Comparison of ENCODE assay signal across 35 cellular contexts in genomic region chr14:54754116-54754622, GRCh38.
"Had no signal": no experiment of that assay in that cellular context is flagged by ENCODE, and none has a peak within 500 bp of the region (broad histone marks: within the 10 kb centered on the region; RNA-seq: fewer than 3 reads in every experiment).

No MANE protein-coding gene starts in this region.

- H3K27me3 Mint-ChIP-seq: activated B cell treated with CpG ODN at 0.5 μM for 24 hours; activated naive CD8-positive, alpha-beta T cell treated with anti-CD3 and anti-CD28 coated beads for 36 hours had no signal

- ATAC-seq: activated CD4-positive, alpha-beta T cell treated with anti-CD3 and anti-CD28 coated beads for 36 hours; activated CD8-positive, alpha-beta memory T cell treated with anti-CD3 and anti-CD28 coated beads, Interleukin-2, amount 10 ng/mL, durations not matched to agents 7 days and 5 days; activated CD8-positive, alpha-beta T cell treated with anti-CD3 and anti-CD28 coated beads, Interleukin-2, amount 10 ng/mL, durations not matched to agents 7 days and 5 days; activated naive CD4-positive, alpha-beta T cell treated with anti-CD3 and anti-CD28 coated beads, Interleukin-2, amount 50 U/mL, for 72 hours; activated T-cell treated with anti-CD3 and anti-CD28 coated beads, Interleukin-2, amount 50 U/mL, for 4 hours; activated T-helper 17 cell treated with anti-CD3 and anti-CD28 coated beads, Interleukin-2, amount 50 U/mL, for 72 hours; body of pancreas had no signal

- H3K4me3 ChIP-seq: adrenal gland, body of pancreas, breast epithelium had no signal

- H3K4me3 Mint-ChIP-seq: activated B cell treated with CpG ODN at 0.5 μM for 24 hours; activated CD4-positive, alpha-beta memory T cell treated with anti-CD3 and anti-CD28 coated beads, Interleukin-2, amount 10 ng/mL, durations not matched to agents 7 days and 5 days; activated CD4-positive, alpha-beta T cell treated with anti-CD3 and anti-CD28 coated beads for 36 hours; activated CD4-positive, alpha-beta T cell treated with anti-CD3 and anti-CD28 coated beads, Interleukin-2, amount 10 ng/mL, durations not matched to agents 7 days and 5 days; activated CD8-positive, alpha-beta memory T cell treated with anti-CD3 and anti-CD28 coated beads, Interleukin-2, amount 10 ng/mL, durations not matched to agents 7 days and 5 days; activated CD8-positive, alpha-beta T cell treated with anti-CD3 and anti-CD28 coated beads, Interleukin-2, amount 10 ng/mL, durations not matched to agents 7 days and 5 days; activated naive CD4-positive, alpha-beta T cell treated with anti-CD3 and anti-CD28 coated beads for 36 hours; activated naive CD8-positive, alpha-beta T cell treated with anti-CD3 and anti-CD28 coated beads for 36 hours; activated T-cell treated with anti-CD3 and anti-CD28 coated beads, Interleukin-2, amount 50 U/mL, for 4 hours; activated T-cell treated with anti-CD3 and anti-CD28 coated beads, Interleukin-2, amount 50 U/mL, for 72 hours; activated T-helper 1 cell treated with anti-CD3 and anti-CD28 coated beads, Interleukin-12 subunit alpha, Interleukin-12 subunit beta, Interleukin-2, Interleukin-4 antibody, amounts not matched to agents 30 ng/mL and 10 ng/mL and 1 ng/mL, durations not matched to agents 14 hours and 24 hours and 36 hours; activated T-helper 17 cell treated with anti-CD3 and anti-CD28 coated beads, Interleukin-2, amount 50 U/mL, for 72 hours; T-helper 1 cell treated with Interleukin-12 subunit alpha and Interleukin-12 subunit beta and Interleukin-4 antibody, amounts not matched to agents 30 μg/mL and 1 μg/mL, for 36 hours; T-helper 2 cell treated with Interferon-gamma antibody and Interleukin-4, amounts not matched to agents 5 μg/mL and 100 μg/mL, for 36 hours had no signal

- H3K27ac ChIP-seq: adrenal gland, body of pancreas, brain microvascular endothelial cell, breast epithelium, VCaP had no signal

- H3K9me3 Mint-ChIP-seq: activated B cell treated with CpG ODN at 0.5 μM for 24 hours; activated CD4-positive, alpha-beta memory T cell treated with anti-CD3 and anti-CD28 coated beads, Interleukin-2, amount 10 ng/mL, durations not matched to agents 7 days and 5 days; activated CD4-positive, alpha-beta T cell treated with anti-CD3 and anti-CD28 coated beads, Interleukin-2, amount 10 ng/mL, durations not matched to agents 7 days and 5 days; activated naive CD4-positive, alpha-beta T cell treated with anti-CD3 and anti-CD28 coated beads for 36 hours; activated naive CD4-positive, alpha-beta T cell treated with anti-CD3 and anti-CD28 coated beads, Interleukin-2, amount 50 U/mL, for 72 hours; activated naive CD8-positive, alpha-beta T cell treated with anti-CD3 and anti-CD28 coated beads for 36 hours; activated T-cell treated with anti-CD3 and anti-CD28 coated beads, Interleukin-2, amount 50 U/mL, for 4 hours; activated T-cell treated with anti-CD3 and anti-CD28 coated beads, Interleukin-2, amount 50 U/mL, for 72 hours; activated T-helper 1 cell treated with anti-CD3 and anti-CD28 coated beads, Interleukin-12 subunit alpha, Interleukin-12 subunit beta, Interleukin-2, Interleukin-4 antibody, amounts not matched to agents 30 ng/mL and 10 ng/mL and 1 ng/mL, durations not matched to agents 14 hours and 24 hours and 36 hours; activated T-helper 17 cell treated with anti-CD3 and anti-CD28 coated beads, Interleukin-2, amount 50 U/mL, for 72 hours; T-helper 1 cell treated with Interleukin-12 subunit alpha and Interleukin-12 subunit beta and Interleukin-4 antibody, amounts not matched to agents 30 μg/mL and 1 μg/mL, for 36 hours; T-helper 2 cell treated with Interferon-gamma antibody and Interleukin-4, amounts not matched to agents 5 μg/mL and 100 μg/mL, for 36 hours had no signal

- H3K36me3 ChIP-seq: adrenal gland, breast epithelium had no signal

- FAIRE-seq: astrocyte, TTC549 had no signal

- H3K27ac Mint-ChIP-seq: activated B cell treated with CpG ODN at 0.5 μM for 24 hours; activated CD4-positive, alpha-beta memory T cell treated with anti-CD3 and anti-CD28 coated beads, Interleukin-2, amount 10 ng/mL, durations not matched to agents 7 days and 5 days; activated CD4-positive, alpha-beta T cell treated with anti-CD3 and anti-CD28 coated beads for 36 hours; activated CD4-positive, alpha-beta T cell treated with anti-CD3 and anti-CD28 coated beads, Interleukin-2, amount 10 ng/mL, durations not matched to agents 7 days and 5 days; activated CD8-positive, alpha-beta memory T cell treated with anti-CD3 and anti-CD28 coated beads, Interleukin-2, amount 10 ng/mL, durations not matched to agents 7 days and 5 days; activated CD8-positive, alpha-beta T cell treated with anti-CD3 and anti-CD28 coated beads, Interleukin-2, amount 10 ng/mL, durations not matched to agents 7 days and 5 days; activated naive CD4-positive, alpha-beta T cell treated with anti-CD3 and anti-CD28 coated beads for 36 hours; activated naive CD4-positive, alpha-beta T cell treated with anti-CD3 and anti-CD28 coated beads, Interleukin-2, amount 50 U/mL, for 72 hours; activated naive CD8-positive, alpha-beta T cell treated with anti-CD3 and anti-CD28 coated beads for 36 hours; activated T-cell treated with anti-CD3 and anti-CD28 coated beads, Interleukin-2, amount 50 U/mL, for 72 hours; activated T-helper 1 cell treated with anti-CD3 and anti-CD28 coated beads, Interleukin-12 subunit alpha, Interleukin-12 subunit beta, Interleukin-2, Interleukin-4 antibody, amounts not matched to agents 30 ng/mL and 10 ng/mL and 1 ng/mL, durations not matched to agents 14 hours and 24 hours and 36 hours; activated T-helper 17 cell treated with anti-CD3 and anti-CD28 coated beads, Interleukin-2, amount 50 U/mL, for 72 hours; T-helper 1 cell treated with Interleukin-12 subunit alpha and Interleukin-12 subunit beta and Interleukin-4 antibody, amounts not matched to agents 30 μg/mL and 1 μg/mL, for 36 hours; T-helper 2 cell treated with Interferon-gamma antibody and Interleukin-4, amounts not matched to agents 5 μg/mL and 100 μg/mL, for 36 hours had no signal

- H3K27me3 ChIP-seq: adrenal gland, body of pancreas, brain microvascular endothelial cell, breast epithelium had no signal

- H3K4me1 Mint-ChIP-seq: activated B cell treated with CpG ODN at 0.5 μM for 24 hours had no signal

- H3K36me3 Mint-ChIP-seq: activated CD8-positive, alpha-beta memory T cell treated with anti-CD3 and anti-CD28 coated beads, Interleukin-2, amount 10 ng/mL, durations not matched to agents 7 days and 5 days; activated naive CD4-positive, alpha-beta T cell treated with anti-CD3 and anti-CD28 coated beads, Interleukin-2, amount 50 U/mL, for 72 hours; activated naive CD8-positive, alpha-beta T cell treated with anti-CD3 and anti-CD28 coated beads for 36 hours had no signal

- H3K4me1 ChIP-seq: adrenal gland, body of pancreas, breast epithelium had no signal

- DNase-seq: activated B cell treated with CpG ODN at 0.5 μM for 24 hours; activated CD4-positive, alpha-beta memory T cell treated with anti-CD3 and anti-CD28 coated beads, Interleukin-2, amount 10 ng/mL, durations not matched to agents 7 days and 5 days; activated CD4-positive, alpha-beta T cell treated with anti-CD3 and anti-CD28 coated beads for 1 hour; activated CD4-positive, alpha-beta T cell treated with anti-CD3 and anti-CD28 coated beads, Interleukin-2, amount 10 ng/mL, durations not matched to agents 7 days and 5 days; activated CD4-positive, alpha-beta T cell treated with anti-CD3 and anti-CD28 coated beads, Interleukin-2, amount 50 U/mL, for 48 hours; activated CD8-positive, alpha-beta memory T cell treated with anti-CD3 and anti-CD28 coated beads for 24 hours; activated CD8-positive, alpha-beta memory T cell treated with anti-CD3 and anti-CD28 coated beads, Interleukin-2, amount 10 ng/mL, durations not matched to agents 7 days and 5 days; activated CD8-positive, alpha-beta T cell treated with anti-CD3 and anti-CD28 coated beads, Interleukin-2, amount 10 ng/mL, durations not matched to agents 7 days and 5 days; activated effector memory CD4-positive, alpha-beta T cell treated with anti-CD3 and anti-CD28 coated beads, Interleukin-2, amount 50 U/mL, for 16 hours; activated gamma-delta T cell treated with Interleukin-2 at 50 U/mL for 16 hours; activated naive CD4-positive, alpha-beta T cell; activated naive CD4-positive, alpha-beta T cell treated with anti-CD3 and anti-CD28 coated beads for 36 hours; activated naive CD8-positive, alpha-beta T cell treated with anti-CD3 and anti-CD28 coated beads for 36 hours; activated T-cell treated with anti-CD3 and anti-CD28 coated beads for 4 hours; activated T-cell treated with anti-CD3 and anti-CD28 coated beads, Interleukin-2, amount 50 U/mL, for 1 hour; activated T-cell treated with anti-CD3 and anti-CD28 coated beads, Interleukin-2, amount 50 U/mL, for 4 hours; activated T-cell treated with anti-CD3 and anti-CD28 coated beads, Interleukin-2, amount 50 U/mL, for 72 hours; adrenal gland; amniotic stem cell; aorta; body of pancreas; brain microvascular endothelial cell; central memory CD4-positive, alpha-beta T cell; T-helper 1 cell; T-helper 9 cell had no signal

- H3K9me3 ChIP-seq: adrenal gland, body of pancreas, breast epithelium had no signal
